In genomic region chr1:100202677-100203076, GRCh38 we compare ENCODE assay signal across 1 cellular context. TPM values are rescaled to one million over a fixed set of nuclear protein-coding genes. Genes with fewer than 3 reads are reported as not detected.
"Had no signal": no experiment of that assay in that cellular context is flagged by ENCODE, and none has a peak within 500 bp of the region (broad histone marks: within the 10 kb centered on the region; RNA-seq: fewer than 3 reads in every experiment).

No MANE protein-coding gene starts in this region.

RNA-seq across cellular contexts. Expression of gene LRRC39, which starts 24.6 kb away (rescaled TPM):
- total RNA-seq: SJSA1 had no signal
